In genomic region chr18:76484749-76485387, GRCh38 we compare ENCODE assay signal across 14 cellular contexts. TPM values are rescaled to one million over a fixed set of nuclear protein-coding genes. Genes with fewer than 3 reads are reported as not detected.
DNase-seq lines count a peak whose midpoint lies in the region; ATAC-seq, FAIRE-seq and TF ChIP-seq lines count a peak whose summit lies in the region.
"Had no signal": no experiment of that assay in that cellular context is flagged by ENCODE, and none has a peak within 500 bp of the region (broad histone marks: within the 10 kb centered on the region; RNA-seq: fewer than 3 reads in every experiment).

No MANE protein-coding gene starts in this region.

- H3K4me1 ChIP-seq in OCI-LY1 (ENCODE audit: insufficient read depth, low read length, severe bottlenecking) (peaks cover 53% of the 10 kb centered on the region), SK-N-SH (ENCODE audit: control insufficient read depth in 1 of 2, insufficient read depth in 2 of 2, low read depth in 1 of 2, low read length in 1 of 2) (peaks cover 15 to 16% of the 10 kb centered on the region in 2 experiments; a peak in 3 of 4 replicates)
- no peaks in the 10 kb centered on the region for H3K4me1 ChIP-seq in naive thymus-derived CD4-positive, alpha-beta T cell (ENCODE audit: control insufficient read depth in 2 of 2, insufficient read depth in 2 of 2, low read length in 2 of 2)

- peaks cover 39% of the 10 kb centered on the region for H3K79me2 ChIP-seq in OCI-LY1 (ENCODE audit: insufficient read depth, low read length)
- peaks cover 32% of the 10 kb centered on the region for H3K79me2 ChIP-seq in SK-N-SH (ENCODE audit: insufficient read depth)

- CTCF ChIA-PET in SK-N-SH (lab: Yijun Ruan, JAX): interaction anchor here (1.5 to 1.6 kb wide), 2 partner anchors 9 to 27 kb away, joined by 3 read pairs; no protein-coding TSS in a partner anchor
- CTCF ChIA-PET in naive thymus-derived CD4-positive, alpha-beta T cell (lab: Charles Lee): no interaction called here

- peak; percentile 52 for ATAC-seq in GM19463 (IDR thresholded peaks at IDR 0.05; ENCODE audit: unreplicated experiment)
- ATAC-seq in HG03066 (IDR thresholded peaks at IDR 0.05; ENCODE audit: low read depth, unreplicated experiment): peak; percentile 56
- no peak for ATAC-seq in omental fat pad (ENCODE audit: low FRiP score)
- ATAC-seq in naive thymus-derived CD4-positive, alpha-beta T cell: no peak
- ATAC-seq: K562 had no signal

- no peak overlapping the region for H3K4me3 ChIP-seq in OCI-LY1 (ENCODE audit: low read depth, low read length, poor library complexity, severe bottlenecking)
- H3K4me3 ChIP-seq in SK-N-SH (ENCODE audit: low read depth in 2 of 2, low read length in 1 of 2): no peak overlapping the region
- no peak overlapping the region for H3K4me3 ChIP-seq in naive thymus-derived CD4-positive, alpha-beta T cell (ENCODE audit: low read length)
- H3K4me3 ChIP-seq: K562 had no signal

- peaks cover 0 to 36% (median 0%) of the 10 kb centered on the region in 5 donors for H3K27me3 Mint-ChIP-seq in naive thymus-derived CD4-positive, alpha-beta T cell
- H3K27me3 Mint-ChIP-seq: dendritic cell treated with granulocyte-macrophage colony-stimulating factor and Interleukin-4, amounts not matched to agents 40 ng/mL and 50 ng/mL, for 4 days had no signal

- no peak for TF ChIP-seq EP300 in SK-N-SH (IDR thresholded peaks at IDR 0.05; ENCODE audit: borderline replicate concordance in 1 of 2, low read depth in 1 of 2, low read length in 1 of 2)

- H4K20me1 ChIP-seq in OCI-LY1 (ENCODE audit: insufficient read depth, low read length): no peaks in the 10 kb centered on the region
- peaks cover 6% of the 10 kb centered on the region; the same call in 1 of the 2 replicates for H4K20me1 ChIP-seq in SK-N-SH (ENCODE audit: insufficient read depth)

- no peaks in the 10 kb centered on the region for H3K9me3 ChIP-seq in OCI-LY1 (ENCODE audit: low read length)
- H3K9me3 ChIP-seq in SK-N-SH: no peaks in the 10 kb centered on the region
- no peaks in the 10 kb centered on the region for H3K9me3 ChIP-seq in naive thymus-derived CD4-positive, alpha-beta T cell (ENCODE audit: control insufficient read depth in 2 of 3, low read length in 3 of 3)

- H2AFZ ChIP-seq in OCI-LY1 (ENCODE audit: low read length) (no peak overlapping the region), SK-N-SH (ENCODE audit: low read depth) (no peak overlapping the region)

- peak; percentile 96 for DNase-seq in D721Med (ENCODE audit: insufficient read length, low spot score)
- DNase-seq in SK-N-SH: no peak
- DNase-seq in omental fat pad (ENCODE audit: low spot score): no peak
- no peak for DNase-seq in naive thymus-derived CD4-positive, alpha-beta T cell
- no peak for DNase-seq in hippocampal formation (lab: John Stamatoyannopoulos, UW)
- DNase-seq: DMS79, immature natural killer cell, T1000 had no signal

- H3K27me3 ChIP-seq in OCI-LY1 (ENCODE audit: insufficient read depth, low read length) (no peaks in the 10 kb centered on the region), SK-N-SH (ENCODE audit: insufficient read depth) (no peaks in the 10 kb centered on the region; the same call in 1 of the 2 replicates)
- no peaks in the 10 kb centered on the region for H3K27me3 ChIP-seq in naive thymus-derived CD4-positive, alpha-beta T cell (ENCODE audit: control insufficient read depth in 2 of 2, insufficient read depth in 2 of 2, low read length in 2 of 2)

- no peaks in the 10 kb centered on the region for H3K9me2 ChIP-seq in OCI-LY1 (ENCODE audit: low read depth, low read length)
- H3K9me2 ChIP-seq in SK-N-SH: no peaks in the 10 kb centered on the region

- H3K9ac ChIP-seq in OCI-LY1 (ENCODE audit: low read length): no peak overlapping the region; the same call in 1 of the 2 replicates
- no peak overlapping the region for H3K9ac ChIP-seq in SK-N-SH

- H3F3A ChIP-seq in OCI-LY1 (ENCODE audit: insufficient read depth, low read length) (no peaks in the 10 kb centered on the region), SK-N-SH (replicated peaks; ENCODE audit: insufficient read depth) (no peaks in the 10 kb centered on the region)

- H3K27ac Mint-ChIP-seq in naive thymus-derived CD4-positive, alpha-beta T cell: no peak overlapping the region
- H3K27ac Mint-ChIP-seq: dendritic cell treated with granulocyte-macrophage colony-stimulating factor and Interleukin-4, amounts not matched to agents 40 ng/mL and 50 ng/mL, for 4 days had no signal

- H3K4me1 Mint-ChIP-seq in naive thymus-derived CD4-positive, alpha-beta T cell: peaks cover 0 to 54% (median 39%) of the 10 kb centered on the region in 7 donors

- H3K27ac ChIP-seq in OCI-LY1 (ENCODE audit: low read depth, low read length, poor library complexity, severe bottlenecking): no peak overlapping the region
- no peak overlapping the region for H3K27ac ChIP-seq in SK-N-SH (ENCODE audit: low read depth in 2 of 2, low read length in 1 of 2)
- no peak overlapping the region for H3K27ac ChIP-seq in naive thymus-derived CD4-positive, alpha-beta T cell (ENCODE audit: low read depth, low read length)

- H3K36me3 ChIP-seq in OCI-LY1 (ENCODE audit: insufficient read depth, low read length) (peaks cover 7% of the 10 kb centered on the region; the same call in 1 of the 2 replicates), SK-N-SH (replicated peaks in 1 of 2; ENCODE audit: control insufficient read depth in 1 of 2, insufficient read depth in 2 of 2, low read length in 1 of 2) (no peaks in the 10 kb centered on the region)
- H3K36me3 ChIP-seq in naive thymus-derived CD4-positive, alpha-beta T cell (ENCODE audit: control insufficient read depth in 2 of 3, insufficient read depth in 3 of 3, low read length in 3 of 3): peaks cover 0 to 3% (median 0%) of the 10 kb centered on the region in 3 experiments

- no peaks in the 10 kb centered on the region for H3K9me3 Mint-ChIP-seq in naive thymus-derived CD4-positive, alpha-beta T cell
- H3K9me3 Mint-ChIP-seq: dendritic cell treated with granulocyte-macrophage colony-stimulating factor and Interleukin-4, amounts not matched to agents 40 ng/mL and 50 ng/mL, for 4 days; immature natural killer cell had no signal

- POLR2A ChIA-PET in SK-N-SH (lab: Yijun Ruan, JAX): no interaction called here
- POLR2A ChIA-PET in naive thymus-derived CD4-positive, alpha-beta T cell (lab: Charles Lee): no interaction called here

- TF ChIP-seq CTCF in D721Med (IDR thresholded peaks at IDR 0.05; ENCODE audit: insufficient read depth, missing control alignments) (no peak), OCI-LY1 (IDR thresholded peaks at IDR 0.05; ENCODE audit: low read length) (no peak), SK-N-SH (IDR thresholded peaks at IDR 0.05) (no peak), omental fat pad (IDR thresholded peaks at IDR 0.05) (no peak)

- TF ChIP-seq RAD21 in SK-N-SH (IDR thresholded peaks at IDR 0.05; ENCODE audit: low read length): no peak

- WGBS in SK-N-SH (ENCODE audit: low lambda C conversion rate): 61% methylated on average over 6 of the region's 6 CpGs

- peak overlapping the region; percentile 37 for H3K4me2 ChIP-seq in OCI-LY1 (ENCODE audit: low read length)
- no peak overlapping the region for H3K4me2 ChIP-seq in SK-N-SH

- peak overlapping the region in 1 of 10 donors; percentile 7 for H3K4me3 Mint-ChIP-seq in naive thymus-derived CD4-positive, alpha-beta T cell
- H3K4me3 Mint-ChIP-seq: dendritic cell treated with granulocyte-macrophage colony-stimulating factor and Interleukin-4, amounts not matched to agents 40 ng/mL and 50 ng/mL, for 4 days had no signal

- intact Hi-C loops in naive thymus-derived CD4-positive, alpha-beta T cell (cut with micrococcal nuclease): no loop called here

- FAIRE-seq in D721Med (lab: Jason Lieb, UNC): peak; percentile 100
- FAIRE-seq: K562, RCC 7860 had no signal

- peaks cover 0 to 21% (median 0%) of the 10 kb centered on the region in 5 donors for H3K36me3 Mint-ChIP-seq in naive thymus-derived CD4-positive, alpha-beta T cell

TF ChIP-seq in SK-N-SH, 30 proteins besides CTCF, POLR2A, EP300 and RAD21:
- TF ChIP-seq RFX5 (IDR thresholded peaks at IDR 0.05; ENCODE audit: low read length): no peak
- TF ChIP-seq ELF1 (IDR thresholded peaks at IDR 0.05): no peak
- no peak for TF ChIP-seq RXRA (IDR thresholded peaks at IDR 0.05; ENCODE audit: borderline replicate concordance, low read depth)
- TF ChIP-seq NFIC (IDR thresholded peaks at IDR 0.05; ENCODE audit: borderline replicate concordance): no peak
- TF ChIP-seq TCF12 (IDR thresholded peaks at IDR 0.05): no peak
- TF ChIP-seq, protein P1, sequence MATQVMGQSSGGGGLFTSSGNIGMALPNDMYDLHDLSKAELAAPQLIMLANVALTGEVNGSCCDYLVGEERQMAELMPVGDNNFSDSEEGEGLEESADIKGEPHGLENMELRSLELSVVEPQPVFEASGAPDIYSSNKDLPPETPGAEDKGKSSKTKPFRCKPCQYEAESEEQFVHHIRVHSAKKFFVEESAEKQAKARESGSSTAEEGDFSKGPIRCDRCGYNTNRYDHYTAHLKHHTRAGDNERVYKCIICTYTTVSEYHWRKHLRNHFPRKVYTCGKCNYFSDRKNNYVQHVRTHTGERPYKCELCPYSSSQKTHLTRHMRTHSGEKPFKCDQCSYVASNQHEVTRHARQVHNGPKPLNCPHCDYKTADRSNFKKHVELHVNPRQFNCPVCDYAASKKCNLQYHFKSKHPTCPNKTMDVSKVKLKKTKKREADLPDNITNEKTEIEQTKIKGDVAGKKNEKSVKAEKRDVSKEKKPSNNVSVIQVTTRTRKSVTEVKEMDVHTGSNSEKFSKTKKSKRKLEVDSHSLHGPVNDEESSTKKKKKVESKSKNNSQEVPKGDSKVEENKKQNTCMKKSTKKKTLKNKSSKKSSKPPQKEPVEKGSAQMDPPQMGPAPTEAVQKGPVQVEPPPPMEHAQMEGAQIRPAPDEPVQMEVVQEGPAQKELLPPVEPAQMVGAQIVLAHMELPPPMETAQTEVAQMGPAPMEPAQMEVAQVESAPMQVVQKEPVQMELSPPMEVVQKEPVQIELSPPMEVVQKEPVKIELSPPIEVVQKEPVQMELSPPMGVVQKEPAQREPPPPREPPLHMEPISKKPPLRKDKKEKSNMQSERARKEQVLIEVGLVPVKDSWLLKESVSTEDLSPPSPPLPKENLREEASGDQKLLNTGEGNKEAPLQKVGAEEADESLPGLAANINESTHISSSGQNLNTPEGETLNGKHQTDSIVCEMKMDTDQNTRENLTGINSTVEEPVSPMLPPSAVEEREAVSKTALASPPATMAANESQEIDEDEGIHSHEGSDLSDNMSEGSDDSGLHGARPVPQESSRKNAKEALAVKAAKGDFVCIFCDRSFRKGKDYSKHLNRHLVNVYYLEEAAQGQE (IDR thresholded peaks at IDR 0.05; ENCODE audit: low read depth, low read length): no peak
- TF ChIP-seq RCOR1 (IDR thresholded peaks at IDR 0.05; ENCODE audit: low read length): no peak
- no peak for TF ChIP-seq TAF1 (IDR thresholded peaks at IDR 0.05; ENCODE audit: borderline replicate concordance, low read depth, low read length)
- no peak for TF ChIP-seq GATA2 (CRISPR knock-in tag; IDR thresholded peaks at IDR 0.05)

RNA-seq across cellular contexts. Expression of gene ZNF516, which starts 10.2 kb away (rescaled TPM):
- polyA plus RNA-seq in SK-N-SH (2012; rRNA removed): 3.4 and 4.4 TPM in 2 replicates
- polyA plus RNA-seq in SK-N-SH (2012; cell fraction: cytosol; rRNA removed): 2.8 and 2.9 TPM in 2 replicates
- 10.3 and 10.8 TPM in 2 replicates for polyA plus RNA-seq in SK-N-SH (2012; cell fraction: nucleus; rRNA removed)
- total RNA-seq in omental fat pad: 10 to 100 TPM; 11.2 to 27.7 (median 16.6) TPM
- total RNA-seq in naive thymus-derived CD4-positive, alpha-beta T cell: 10 to 100 TPM in 4 of 5 experiments, 1 to 10 TPM in 1; 1.9 to 60.4 (median 22.6) TPM
- 1 to 10 TPM; 3.5 to 5.4 TPM for polyA plus RNA-seq in naive thymus-derived CD4-positive, alpha-beta T cell

Comparison
In these comparisons a context has a peak if more than half of its experiments do, and no peak if none do; other contexts are left out.
1. ATAC-seq: peak in GM19463 (single experiment) and HG03066 (single experiment); none in omental fat pad (single experiment) and naive thymus-derived CD4-positive, alpha-beta T cell (single experiment).